27 cellular contexts compared by ENCODE assay signal in the genomic region with DNA sequence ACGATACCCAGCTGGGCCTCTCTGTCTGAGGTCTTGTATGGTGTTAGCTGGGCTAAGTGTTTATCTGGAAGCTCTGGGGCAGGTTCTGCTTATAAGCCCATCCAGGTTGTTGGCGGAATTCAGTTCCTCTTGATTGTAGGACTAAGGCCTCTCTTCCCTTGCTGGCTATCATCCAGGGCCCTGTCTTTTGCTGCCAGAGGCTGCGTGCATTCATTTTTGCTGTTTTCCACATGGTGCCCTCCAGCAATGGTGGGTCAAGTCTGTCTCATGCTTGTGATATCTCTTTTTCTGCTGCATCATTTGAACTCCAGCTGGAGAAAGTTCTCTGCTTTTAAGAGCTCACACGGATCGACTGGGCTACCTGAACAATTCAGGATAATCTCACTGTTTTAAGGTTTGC.
"Had no signal": no experiment of that assay in that cellular context is flagged by ENCODE, and none has a peak within 500 bp of the region (broad histone marks: within the 10 kb centered on the region; RNA-seq: fewer than 3 reads in every experiment).

No MANE protein-coding gene starts in this region.

- H3K4me3 ChIP-seq: dorsolateral prefrontal cortex, heart left ventricle, psoas muscle, sigmoid colon, smooth muscle cell, stomach, thyroid gland, upper lobe of left lung, vagina had no signal

- H3K36me3 ChIP-seq: heart left ventricle, sigmoid colon, stomach, thyroid gland, upper lobe of left lung, vagina, WERI-Rb-1 had no signal

- DNase-seq: activated CD4-positive, alpha-beta T cell treated with anti-CD3 and anti-CD28 coated beads for 48 hours; activated CD4-positive, alpha-beta T cell treated with anti-CD3 and anti-CD28 coated beads, Interleukin-2, amount 50 U/mL, for 48 hours; activated CD8-positive, alpha-beta memory T cell treated with anti-CD3 and anti-CD28 coated beads for 24 hours; activated effector memory CD4-positive, alpha-beta T cell treated with Interleukin-2 at 50 U/mL for 16 hours; activated naive CD4-positive, alpha-beta T cell treated with anti-CD3 and anti-CD28 coated beads for 36 hours; activated naive CD8-positive, alpha-beta T cell treated with anti-CD3 and anti-CD28 coated beads for 36 hours; central memory CD4-positive, alpha-beta T cell; dorsolateral prefrontal cortex; effector memory CD8-positive, alpha-beta T cell; heart left ventricle; midbrain; naive thymus-derived CD4-positive, alpha-beta T cell; occipital lobe; psoas muscle; sigmoid colon; stimulated activated CD4-positive, alpha-beta T cell treated with anti-CD3 and anti-CD28 coated beads, Interleukin-1b, Interleukin-23, amount 100 ng/mL, for 48 hours; stimulated activated naive B cell treated with anti-CD40 and anti-IgM and Interleukin-4, amounts not matched to agents 10 μg/mL and 1 μg/mL and 100 μg/mL, for 72 hours; stomach; SW 1271; T-helper 9 cell; thyroid gland; upper lobe of left lung; WERI-Rb-1 had no signal

- ATAC-seq: activated CD4-positive, CD25-positive, alpha-beta regulatory T cell treated with anti-CD3 and anti-CD28 coated beads, Interleukin-2, amount 50 U/mL, for 24 hours; effector memory CD8-positive, alpha-beta T cell; esophagus mucosa; naive thymus-derived CD4-positive, alpha-beta T cell; stimulated activated naive B cell treated with anti-CD40 and anti-IgM and Interleukin-4, amounts not matched to agents 10 μg/mL and 1 μg/mL and 100 μg/mL, for 72 hours had no signal

- H3K27me3 ChIP-seq: heart left ventricle, sigmoid colon, thyroid gland, upper lobe of left lung, vagina had no signal

- H3K9me3 ChIP-seq: psoas muscle, sigmoid colon, stomach, thyroid gland, upper lobe of left lung, vagina had no signal
